1 cellular context compared by ENCODE assay signal in genomic region chr7:106524690-106525059, GRCh38.
A peak's percentile ranks its signal among the peaks of the same experiment; 100 is the strongest.
TF ChIP-seq lines count a peak whose summit lies in the region.

No MANE protein-coding gene starts in this region.

TF ChIP-seq in K562, 482 proteins besides CTCF, POLR2A, EP300 and RAD21 (continued from another document):
- TF ChIP-seq ZNF277 (CRISPR knock-in tag; IDR thresholded peaks at IDR 0.05; ENCODE audit: borderline replicate concordance) (no peak), ZNF146 (CRISPR knock-in tag; IDR thresholded peaks at IDR 0.05; ENCODE audit: unreplicated experiment) (no peak), ZEB2 (IDR thresholded peaks at IDR 0.05) (no peak), ARID1B (IDR thresholded peaks at IDR 0.05) (no peak), NKRF (IDR thresholded peaks at IDR 0.05; ENCODE audit: borderline replicate concordance) (no peak), ZNF316 (IDR thresholded peaks at IDR 0.05) (no peak), PHF8 (IDR thresholded peaks at IDR 0.05; ENCODE audit: borderline replicate concordance, low read length) (no peak), HOMEZ (CRISPR knock-in tag; IDR thresholded peaks at IDR 0.05) (no peak), TAF1 (IDR thresholded peaks at IDR 0.05; ENCODE audit: control insufficient read depth, extremely low read depth, insufficient read depth, low read length, severe bottlenecking) (no peak), ZNF561 (CRISPR knock-in tag; conservative IDR thresholded peaks at IDR 0.05) (no peak), ZNF239 (CRISPR knock-in tag; IDR thresholded peaks at IDR 0.05) (no peak), E2F5 (CRISPR knock-in tag; IDR thresholded peaks at IDR 0.05) (no peak), EP400 (IDR thresholded peaks at IDR 0.05) (no peak), ZNF121 (CRISPR knock-in tag; conservative IDR thresholded peaks at IDR 0.05) (no peak), ATF1 (CRISPR knock-in tag; IDR thresholded peaks at IDR 0.05) (no peak), ATF1 (tag; IDR thresholded peaks at IDR 0.05) (peak; percentile 40; the same call in 1 of the 2 replicates), ZNF408 (CRISPR knock-in tag; IDR thresholded peaks at IDR 0.05; ENCODE audit: low read depth) (no peak), MCM7 (IDR thresholded peaks at IDR 0.05) (no peak), THRAP3 (IDR thresholded peaks at IDR 0.05; ENCODE audit: borderline replicate concordance) (no peak), YBX1 (IDR thresholded peaks at IDR 0.05) (no peak), GMEB1 (CRISPR knock-in tag; IDR thresholded peaks at IDR 0.05) (no peak), ZNF175 (CRISPR knock-in tag; IDR thresholded peaks at IDR 0.05; ENCODE audit: low read depth) (peak; percentile 22; the same call in 1 of the 2 replicates), ZNF280A (IDR thresholded peaks at IDR 0.05; ENCODE audit: low read depth, partially characterized antibody) (no peak), ZNF518B (CRISPR knock-in tag; IDR thresholded peaks at IDR 0.05) (no peak), ZNF12 (CRISPR knock-in tag; IDR thresholded peaks at IDR 0.05) (no peak), FOXP1 (CRISPR knock-in tag; IDR thresholded peaks at IDR 0.05) (no peak), KLF1 (tag; IDR thresholded peaks at IDR 0.05) (0 out of 2 replicates have a peak, but pooled peaks have one; percentile 6), HDAC3 (IDR thresholded peaks at IDR 0.05; ENCODE audit: borderline replicate concordance, partially characterized antibody) (no peak), TAF7 (tag; IDR thresholded peaks at IDR 0.05) (0 out of 2 replicates have a peak, but pooled peaks have one; percentile 12), CTCFL (IDR thresholded peaks at IDR 0.05; ENCODE audit: borderline replicate concordance, insufficient read depth, low read depth, low read length, poor library complexity, severe bottlenecking) (no peak), ARID3A (IDR thresholded peaks at IDR 0.05; ENCODE audit: borderline replicate concordance, low read depth, low read length) (no peak), CEBPZ (IDR thresholded peaks at IDR 0.05; ENCODE audit: borderline replicate concordance, low read depth, low read length) (no peak), DLX4 (CRISPR knock-in tag; IDR thresholded peaks at IDR 0.05) (no peak), CCNT2 (IDR thresholded peaks at IDR 0.05; ENCODE audit: borderline replicate concordance, extremely low read depth, insufficient read length, low read depth, low read length) (peak; percentile 10), PHF21A (IDR thresholded peaks at IDR 0.05; ENCODE audit: borderline replicate concordance, low read depth) (no peak), PCBP1 (IDR thresholded peaks at IDR 0.05; ENCODE audit: low read depth, low read length, poor library complexity, severe bottlenecking) (no peak), ZNF324 (CRISPR knock-in tag; IDR thresholded peaks at IDR 0.05) (no peak), ZC3H11A (IDR thresholded peaks at IDR 0.05; ENCODE audit: low read depth, low read length) (no peak), SAP30 (IDR thresholded peaks at IDR 0.05; ENCODE audit: borderline replicate concordance, insufficient read depth, low read depth, low read length, poor library complexity, severe bottlenecking) (no peak), RBM17 (IDR thresholded peaks at IDR 0.05; ENCODE audit: borderline replicate concordance, low read depth, low read length) (no peak), SMARCE1 (IDR thresholded peaks at IDR 0.05) (no peak)
